ENCODE assay signal across 1 cellular context in genomic region chr1:148522561-148523204, GRCh38.
TF ChIP-seq lines count a peak whose summit lies in the region.

No MANE protein-coding gene starts in this region.

TF ChIP-seq in K562, 482 proteins besides CTCF, POLR2A, EP300 and RAD21 (continued from another document and continues in another):
- TF ChIP-seq HES1 (IDR thresholded peaks at IDR 0.05; ENCODE audit: low read depth) (peak; percentile 29; the same call in 1 of the 2 replicates), ZNF174 (CRISPR knock-in tag; IDR thresholded peaks at IDR 0.05) (peak; percentile 94; the same call in 1 of the 2 replicates), DDX20 (tag; IDR thresholded peaks at IDR 0.05; ENCODE audit: low read depth) (peak; percentile 71; the same call in 1 of the 2 replicates), NFXL1 (CRISPR knock-in tag; IDR thresholded peaks at IDR 0.05) (peak; percentile 99), ZNF282 (CRISPR knock-in tag; IDR thresholded peaks at IDR 0.05) (peak; percentile 55; the same call in 1 of the 2 replicates), RFX7 (CRISPR knock-in tag; IDR thresholded peaks at IDR 0.05) (peak; percentile 99), ZBTB49 (CRISPR knock-in tag; IDR thresholded peaks at IDR 0.05; ENCODE audit: borderline replicate concordance) (peak; percentile 93; the same call in 1 of the 2 replicates), POLR2G (IDR thresholded peaks at IDR 0.05; ENCODE audit: low read depth, low read length) (peak; percentile 85), ZNF407 (IDR thresholded peaks at IDR 0.05; ENCODE audit: low read depth) (0 out of 2 replicates have a peak, but pooled peaks have one; percentile 13), RBM39 (optimal IDR thresholded peaks at IDR 0.05; ENCODE audit: low read depth, low read length) (peak; percentile 100), HCFC1 (IDR thresholded peaks at IDR 0.05; ENCODE audit: low read depth, low read length) (peak; percentile 72), TFAP4 (CRISPR knock-in tag; IDR thresholded peaks at IDR 0.05; ENCODE audit: borderline replicate concordance) (peak; percentile 80), FOXK1 (CRISPR knock-in tag; IDR thresholded peaks at IDR 0.05; ENCODE audit: borderline replicate concordance) (peak; percentile 97), FOSL1 (tag; conservative IDR thresholded peaks at IDR 0.05) (peak; percentile 49; the same call in 1 of the 2 replicates), POLR2B (IDR thresholded peaks at IDR 0.05; ENCODE audit: low read depth, partially characterized antibody) (peak; percentile 100), GTF2B (IDR thresholded peaks at IDR 0.05; ENCODE audit: extremely low read depth, insufficient read length) (peak; percentile 93), AFF4 (CRISPR knock-in tag; IDR thresholded peaks at IDR 0.05) (peak; percentile 100), ZNF212 (CRISPR knock-in tag; IDR thresholded peaks at IDR 0.05) (peak; percentile 98), ZNF134 (CRISPR knock-in tag; conservative IDR thresholded peaks at IDR 0.05) (peak; percentile 81), TAF7 (tag; IDR thresholded peaks at IDR 0.05) (peak; percentile 32; the same call in 1 of the 2 replicates), CEBPZ (IDR thresholded peaks at IDR 0.05; ENCODE audit: borderline replicate concordance, low read depth, low read length) (0 out of 2 replicates have a peak, but pooled peaks have one; percentile 14), EWSR1 (IDR thresholded peaks at IDR 0.05; ENCODE audit: borderline replicate concordance, low read depth, partially characterized antibody) (peak; percentile 98), THRB (CRISPR knock-in tag; conservative IDR thresholded peaks at IDR 0.05) (peak; percentile 100), FOXJ2 (tag; IDR thresholded peaks at IDR 0.05) (peak; percentile 78; the same call in 1 of the 2 replicates), ASH1L (IDR thresholded peaks at IDR 0.05; ENCODE audit: borderline replicate concordance, low read depth, partially characterized antibody) (peak; percentile 84), LEF1 (IDR thresholded peaks at IDR 0.05) (peak; percentile 85; the same call in 1 of the 2 replicates), SMAD3 (CRISPR knock-in tag; conservative IDR thresholded peaks at IDR 0.05) (peak; percentile 97), CBX1 (IDR thresholded peaks at IDR 0.05; ENCODE audit: low read depth) (peak; percentile 100), TFE3 (CRISPR knock-in tag; IDR thresholded peaks at IDR 0.05) (peak; percentile 74), ATF7 (IDR thresholded peaks at IDR 0.05) (peak; percentile 80), NONO (IDR thresholded peaks at IDR 0.05; ENCODE audit: low read depth in 2 of 2, low read length in 1 of 2) (peak; percentile 94 to 97), ZNF830 (CRISPR knock-in tag; IDR thresholded peaks at IDR 0.05) (peak; percentile 100), ZNF224 (CRISPR knock-in tag; IDR thresholded peaks at IDR 0.05) (peak; percentile 86; the same call in 1 of the 2 replicates)
